In genomic region chr18:34801769-34802168, GRCh38 we compare ENCODE assay signal across 15 cellular contexts.
DNase-seq lines count a peak whose midpoint lies in the region; ATAC-seq and TF ChIP-seq lines count a peak whose summit lies in the region.
"Had no signal": no experiment of that assay in that cellular context is flagged by ENCODE, and none has a peak within 500 bp of the region (broad histone marks: within the 10 kb centered on the region; RNA-seq: fewer than 3 reads in every experiment).

No MANE protein-coding gene starts in this region.

- intact Hi-C loops in A673 (cut with micrococcal nuclease; ENCODE audit: unreplicated experiment), result no loop called here

- no peak overlapping the region for H3K4me3 ChIP-seq in A673 (ENCODE audit: low read depth, low read length, poor library complexity, severe bottlenecking)

- H3K27me3 ChIP-seq in A673 (replicated peaks; ENCODE audit: insufficient read depth, low read depth, low read length, poor library complexity), result no peaks in the 10 kb centered on the region
- H3K27me3 ChIP-seq: BE2C had no signal

- H3K9me3 ChIP-seq in A673 (ENCODE audit: low read depth, low read length, poor library complexity, severe bottlenecking), result no peaks in the 10 kb centered on the region
- H3K9me3 ChIP-seq: BE2C had no signal

- no peak overlapping the region for H3K27ac ChIP-seq in A673 (ENCODE audit: low read depth, low read length, poor library complexity, severe bottlenecking)
- H3K27ac ChIP-seq: KMS-11 had no signal

- peak; percentile 5 for DNase-seq in stimulated activated CD4-positive, alpha-beta T cell treated with anti-CD3 and anti-CD28 coated beads, Interleukin-4, amount 100 ng/mL, for 24 hours
- DNase-seq in stimulated activated CD4-positive, alpha-beta T cell treated with anti-CD3 and anti-CD28 coated beads, Interleukin-15, amount 100 ng/mL, for 24 hours, result no peak
- peak; percentile 87 for DNase-seq in amniotic epithelial cell (ENCODE audit: low read depth)
- DNase-seq in glomerular visceral epithelial cell (ENCODE audit: extremely low spot score), result peak; percentile 47
- no peak for DNase-seq in A673 (ENCODE audit: low spot score)
- no peak for DNase-seq in NCI-H524 (lab: John Stamatoyannopoulos, UW)
- DNase-seq: activated CD4-positive, alpha-beta T cell treated with anti-CD3 and anti-CD28 coated beads for 4 hours; activated gamma-delta T cell; BE2C; DMS79 treated with DMSO at 0.1 percent for 48 hours; head of caudate nucleus; NCI-H2029 had no signal

- no peaks in the 10 kb centered on the region for H3K4me1 ChIP-seq in A673 (ENCODE audit: insufficient read depth, low read length, poor library complexity, severe bottlenecking)
- H3K4me1 ChIP-seq: BE2C had no signal

- POLR2A ChIA-PET in A673 (lab: Charles Lee; ENCODE audit: low non-redundant PET), result no interaction called here

- ATAC-seq in GM19035 (IDR thresholded peaks at IDR 0.05; ENCODE audit: unreplicated experiment) (no peak), GM19023 (IDR thresholded peaks at IDR 0.05; ENCODE audit: unreplicated experiment) (no peak)

- CTCF ChIA-PET in A673 (lab: Charles Lee), result no interaction called here

- no peaks in the 10 kb centered on the region for H3K36me3 ChIP-seq in A673 (ENCODE audit: insufficient read depth, low read length, poor library complexity, severe bottlenecking)
- H3K36me3 ChIP-seq: BE2C had no signal

- TF ChIP-seq CTCF in A673 (conservative IDR thresholded peaks at IDR 0.05; ENCODE audit: low read depth, low read length), result no peak

- no TSS peak for BruUV-seq in A673 (replicated peaks; lab: Mats Ljungman, UMichigan)

Comparison
In these comparisons a context has a peak if more than half of its experiments do, and no peak if none do; other contexts are left out.
1. DNase-seq: peak in stimulated activated CD4-positive, alpha-beta T cell treated with anti-CD3 and anti-CD28 coated beads, Interleukin-4, amount 100 ng/mL, for 24 hours (single experiment), amniotic epithelial cell (single experiment) and glomerular visceral epithelial cell (single experiment); none in stimulated activated CD4-positive, alpha-beta T cell treated with anti-CD3 and anti-CD28 coated beads, Interleukin-15, amount 100 ng/mL, for 24 hours (single experiment), A673 (single experiment) and NCI-H524 (0 of 2).